In the genomic region with DNA sequence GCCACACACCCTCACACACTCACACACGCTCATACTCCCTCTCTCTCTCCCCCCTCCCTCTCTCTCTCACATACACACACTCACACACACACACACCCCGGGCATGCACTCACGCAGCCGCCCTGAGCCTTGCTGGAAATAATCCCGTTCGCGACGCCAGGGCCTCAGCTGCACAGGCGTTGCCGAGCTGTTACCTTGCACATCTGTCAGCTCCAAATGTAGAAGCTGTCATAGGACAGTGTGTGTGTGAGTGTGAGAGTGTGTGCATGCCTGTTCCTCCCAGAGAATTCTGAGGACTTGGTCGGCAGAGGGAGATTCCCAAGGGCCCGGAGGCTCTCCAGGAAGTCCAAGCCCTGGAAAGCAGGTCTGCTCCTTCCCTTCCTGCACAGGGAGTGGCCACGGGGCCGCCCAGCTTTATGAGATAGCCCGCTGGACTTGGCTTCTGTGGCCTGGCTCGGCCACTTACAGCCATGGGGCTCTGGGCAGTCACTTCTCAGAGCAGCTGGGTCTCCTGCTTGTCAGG, we compare ENCODE assay signal across 14 cellular contexts. TPM values are rescaled to one million over a fixed set of nuclear protein-coding genes. Genes with fewer than 3 reads are reported as not detected.
DNase-seq lines count a peak whose midpoint lies in the region; ATAC-seq and TF ChIP-seq lines count a peak whose summit lies in the region.
"Had no signal": no experiment of that assay in that cellular context is flagged by ENCODE, and none has a peak within 500 bp of the region (broad histone marks: within the 10 kb centered on the region; RNA-seq: fewer than 3 reads in every experiment).

No MANE protein-coding gene starts in this region.

- TF ChIP-seq CTCF in WERI-Rb-1 (IDR thresholded peaks at IDR 0.05; ENCODE audit: low read depth, low read length) (no peak), psoas muscle (IDR thresholded peaks at IDR 0.05) (no peak), nephron progenitor cell (IDR thresholded peaks at IDR 0.05) (no peak)

- intact Hi-C loops in cardiac septum (cut with DNase I) = no loop called here
- intact Hi-C loops in psoas muscle (cut with DNase I) = loop anchor here in 1 of 2 donors (10.0 kb wide), 1 partner anchor 279 kb away; no protein-coding TSS in a partner anchor

- WGBS in psoas muscle, 3 donors = 4 to 6% (median 5%) methylated on average over 16 of the region's 16 CpGs

- peak overlapping the region; percentile 30 for H3K4me3 ChIP-seq in WERI-Rb-1 (ENCODE audit: low read depth, low read length)
- H3K4me3 ChIP-seq in psoas muscle = no peak overlapping the region
- H3K4me3 ChIP-seq: skin epidermis had no signal

- H3K27me3 ChIP-seq in WERI-Rb-1 (ENCODE audit: insufficient read depth, low read depth, severe bottlenecking) (no peaks in the 10 kb centered on the region), psoas muscle (ENCODE audit: insufficient read depth in 3 of 3, low read length in 2 of 3) (peaks cover 0 to 25% (median 6%) of the 10 kb centered on the region in 3 donors)
- H3K27me3 ChIP-seq: ascending aorta had no signal

- H3K4me1 Mint-ChIP-seq in nephron progenitor cell = peaks cover 26% of the 10 kb centered on the region

- H3K9me3 ChIP-seq in WERI-Rb-1 (ENCODE audit: severe bottlenecking) = no peaks in the 10 kb centered on the region
- no peaks in the 10 kb centered on the region for H3K9me3 ChIP-seq in psoas muscle
- H3K9me3 ChIP-seq: ascending aorta had no signal

- no peaks in the 10 kb centered on the region for H3K36me3 Mint-ChIP-seq in nephron progenitor cell (ENCODE audit: low read depth)

- H3K27ac Mint-ChIP-seq in nephron progenitor cell = no peak overlapping the region
- H3K27ac Mint-ChIP-seq: stimulated activated naive CD8-positive, alpha-beta T cell treated with anti-CD3 and anti-CD28 coated beads, Interleukin-15, Interleukin-2, amounts not matched to agents 100 ng/mL and 50 ng/mL, for 24 hours had no signal

- H3K4me3 Mint-ChIP-seq in nephron progenitor cell = no peak overlapping the region
- H3K4me3 Mint-ChIP-seq: stimulated activated naive CD8-positive, alpha-beta T cell treated with anti-CD3 and anti-CD28 coated beads, Interleukin-15, Interleukin-2, amounts not matched to agents 100 ng/mL and 50 ng/mL, for 24 hours had no signal

- peaks cover 72% of the 10 kb centered on the region for H3K27me3 Mint-ChIP-seq in nephron progenitor cell (ENCODE audit: low read depth, poor library complexity)

- peaks cover 5% of the 10 kb centered on the region for H3K4me1 ChIP-seq in psoas muscle

- peaks cover 15% of the 10 kb centered on the region for H3K36me3 ChIP-seq in WERI-Rb-1
- H3K36me3 ChIP-seq in psoas muscle (ENCODE audit: insufficient read depth in 1 of 2, low read depth in 1 of 2) = peaks cover 0 to 12% of the 10 kb centered on the region in 2 donors

- ATAC-seq in psoas muscle (peak in 3 of 4 donors; percentile 19 to 59 (median 50)), HG02610 (IDR thresholded peaks at IDR 0.05; ENCODE audit: unreplicated experiment) (no peak)

- peak overlapping the region; percentile 5; the same call in 1 of the 2 replicates for H3K27ac ChIP-seq in WERI-Rb-1
- H3K27ac ChIP-seq in psoas muscle = no peak overlapping the region
- H3K27ac ChIP-seq: ascending aorta, skin epidermis had no signal

- peak; percentile 43 for DNase-seq in GM03348 (ENCODE audit: low spot score)
- peak; percentile 81 for DNase-seq in WERI-Rb-1
- DNase-seq in cardiac septum (ENCODE audit: low spot score) = peak; percentile 72
- DNase-seq in psoas muscle = peak in 1 of 2 donors; percentile 21
- no peak for DNase-seq in nephron progenitor cell
- no peak for DNase-seq in iPS-NIHi7 (ENCODE audit: extremely low spot score)
- no peak for DNase-seq in activated CD4-positive, CD25-positive, alpha-beta regulatory T cell (lab: John Stamatoyannopoulos, UW)
- DNase-seq: activated CD4-positive, alpha-beta T cell treated with anti-CD3 and anti-CD28 coated beads for 48 hours; COR-L47; Kasumi-1 had no signal

- H3K9me3 Mint-ChIP-seq in nephron progenitor cell = no peaks in the 10 kb centered on the region
- H3K9me3 Mint-ChIP-seq: stimulated activated naive CD8-positive, alpha-beta T cell treated with anti-CD3 and anti-CD28 coated beads, Interleukin-15, Interleukin-2, amounts not matched to agents 100 ng/mL and 50 ng/mL, for 24 hours had no signal

RNA-seq across cellular contexts. Expression of a gene that starts 8.6 kb away (rescaled TPM):
- total RNA-seq in cardiac septum = 35.4 TPM
- total RNA-seq in psoas muscle = 10 to 100 TPM; 23.3 to 34.0 (median 29.1) TPM
- polyA plus RNA-seq in psoas muscle = 10 to 100 TPM; 19.1 to 46.0 (median 39.1) TPM

RNA-seq across cellular contexts. Expression of a gene that starts 21.5 kb away (rescaled TPM):
- total RNA-seq in cardiac septum = not detected
- total RNA-seq in psoas muscle = not detected
- polyA plus RNA-seq in psoas muscle = under 1 TPM in 1 of 3 donors, not detected in 2; 0.01 TPM
- total RNA-seq: ascending aorta had no signal

Comparison
In these comparisons a context has a peak if more than half of its experiments do, and no peak if none do; other contexts are left out.
1. DNase-seq: peak in GM03348 (single experiment), WERI-Rb-1 (single experiment) and cardiac septum (single experiment); none in nephron progenitor cell (single experiment), iPS-NIHi7 (single experiment) and activated CD4-positive, CD25-positive, alpha-beta regulatory T cell (0 of 4).